8 cellular contexts compared by ENCODE assay signal in genomic region chr1:9688599-9688998, GRCh38. TPM values are rescaled to one million over a fixed set of nuclear protein-coding genes. Genes with fewer than 3 reads are reported as not detected.
DNase-seq lines count a peak whose midpoint lies in the region; ATAC-seq and TF ChIP-seq lines count a peak whose summit lies in the region.

No MANE protein-coding gene starts in this region.

- no peak overlapping the region for H2BK120ac ChIP-seq in mesenchymal stem cell (ENCODE audit: low read depth, low read length)

- DNase-seq in heart right ventricle = no peak
- no peak for DNase-seq in Right ventricle myocardium inferior (ENCODE audit: missing footprints)
- DNase-seq in astrocyte of the spinal cord (ENCODE audit: low read depth, low spot score) = no peak
- DNase-seq in mesenchymal stem cell = no peak
- DNase-seq in stimulated activated CD4-positive, alpha-beta T cell treated with anti-CD3 and anti-CD28 coated beads, Interleukin-2, amount 100 ng/mL, for 48 hours = no peak
- no peak for DNase-seq in NCI-H2029 (lab: John Stamatoyannopoulos, UW)

- H3K9me3 ChIP-seq in heart right ventricle (no peaks in the 10 kb centered on the region), mesenchymal stem cell (ENCODE audit: control insufficient read depth, low read length) (no peaks in the 10 kb centered on the region)

- 50% methylated on average over 14 of the region's 14 CpGs for WGBS in heart right ventricle, 2 donors
- 63% methylated on average over 7 of the region's 14 CpGs for WGBS in mesenchymal stem cell
- WGBS in urinary bladder = 57% methylated on average over 14 of the region's 14 CpGs

- H3K36me3 ChIP-seq in heart right ventricle = peaks cover 0 to 18% (median 0%) of the 10 kb centered on the region in 9 donors
- peaks cover 0 to 7% of the 10 kb centered on the region in 2 experiments for H3K36me3 ChIP-seq in mesenchymal stem cell (ENCODE audit: control insufficient read depth in 1 of 2, insufficient read depth in 2 of 2, low read depth in 1 of 2, low read length in 2 of 2)
- H3K36me3 ChIP-seq in urinary bladder (ENCODE audit: insufficient read depth) = no peaks in the 10 kb centered on the region

- in situ Hi-C loops in astrocyte of the spinal cord (cut with HindIII; ENCODE audit: low sequenced_read_pairs) = no loop called here

- H2BK15ac ChIP-seq in mesenchymal stem cell (ENCODE audit: low read depth, poor library complexity, severe bottlenecking) = no peak overlapping the region

- no peak overlapping the region for H2AFZ ChIP-seq in mesenchymal stem cell (ENCODE audit: low read depth, low read length)

- H3K4me1 ChIP-seq in heart right ventricle (peaks cover 5 to 73% (median 35%) of the 10 kb centered on the region in 9 donors), mesenchymal stem cell (ENCODE audit: control insufficient read depth, insufficient read depth, low read depth, low read length) (peaks cover 28% of the 10 kb centered on the region), urinary bladder (ENCODE audit: insufficient read depth) (peaks cover 2% of the 10 kb centered on the region)

- H2AK5ac ChIP-seq in mesenchymal stem cell (ENCODE audit: low read length, severe bottlenecking) = no peak overlapping the region

- H3K23ac ChIP-seq in mesenchymal stem cell (ENCODE audit: low read length in 2 of 2) = no peak overlapping the region

- no peaks in the 10 kb centered on the region for H3K27me3 ChIP-seq in heart right ventricle
- H3K27me3 ChIP-seq in mesenchymal stem cell (ENCODE audit: control insufficient read depth in 1 of 2, insufficient read depth in 1 of 2, low read length in 2 of 2) = no peaks in the 10 kb centered on the region

- H3K4ac ChIP-seq in mesenchymal stem cell (ENCODE audit: low read depth in 1 of 2, low read length in 2 of 2) = no peak overlapping the region

- peak overlapping the region; percentile 58 for H3K9ac ChIP-seq in mesenchymal stem cell (ENCODE audit: low read length)

- TF ChIP-seq CTCF in heart right ventricle (IDR thresholded peaks at IDR 0.05) (no peak), astrocyte of the spinal cord (IDR thresholded peaks at IDR 0.05; ENCODE audit: low read depth, low read length) (no peak)

- peak overlapping the region; percentile 47 to 82 (median 68) for H3K4me3 ChIP-seq in heart right ventricle
- H3K4me3 ChIP-seq in astrocyte of the spinal cord (ENCODE audit: low read depth, low read length) = peak overlapping the region; percentile 51
- peak overlapping the region; percentile 56 to 77 for H3K4me3 ChIP-seq in mesenchymal stem cell (ENCODE audit: insufficient read depth in 1 of 2, low read depth in 1 of 2, low read length in 2 of 2)
- H3K4me3 ChIP-seq in urinary bladder (ENCODE audit: low read depth, low read length) = peak overlapping the region; percentile 90

- ATAC-seq in heart right ventricle = no peak
- no peak for ATAC-seq in Right ventricle myocardium inferior
- ATAC-seq in HG03457 (IDR thresholded peaks at IDR 0.05; ENCODE audit: unreplicated experiment) = no peak

- no peak overlapping the region for H2BK12ac ChIP-seq in mesenchymal stem cell (ENCODE audit: low read length in 2 of 2)

- no peak overlapping the region for H3K14ac ChIP-seq in mesenchymal stem cell (ENCODE audit: low read length in 2 of 2)

- intact Hi-C loops in heart right ventricle (cut with DNase I) = loop anchor here in 1 of 10 donors (10.0 kb wide), 1 partner anchor 64 kb away; no protein-coding TSS in a partner anchor
- intact Hi-C loops in Right ventricle myocardium inferior (cut with DNase I) = no loop called here

- H3K79me1 ChIP-seq in mesenchymal stem cell (replicated peaks; ENCODE audit: low read length, poor library complexity, severe bottlenecking) = peaks cover 4% of the 10 kb centered on the region

- H3K4me2 ChIP-seq in mesenchymal stem cell (ENCODE audit: low read length, poor library complexity, severe bottlenecking) = peak overlapping the region; percentile 93

- H3K27ac ChIP-seq in heart right ventricle = peak overlapping the region in 1 of 10 donors; percentile 62
- peak overlapping the region; percentile 93 for H3K27ac ChIP-seq in mesenchymal stem cell (ENCODE audit: low read length, poor library complexity, severe bottlenecking)
- no peak overlapping the region for H3K27ac ChIP-seq in urinary bladder (ENCODE audit: low read depth)

- H4K91ac ChIP-seq in mesenchymal stem cell (ENCODE audit: low read length) = no peak overlapping the region

- H2BK5ac ChIP-seq in mesenchymal stem cell (ENCODE audit: low read depth, low read length, poor library complexity, severe bottlenecking) = no peak overlapping the region

- H3K18ac ChIP-seq in mesenchymal stem cell (ENCODE audit: low read depth in 1 of 2, low read length in 2 of 2) = no peak overlapping the region

- no peak overlapping the region for H4K8ac ChIP-seq in mesenchymal stem cell (ENCODE audit: low read length)

RNA-seq across cellular contexts. Expression of gene PIK3CD, which starts 37.1 kb away (rescaled TPM):
- 10 to 100 TPM in 1 of 10 donors, 1 to 10 TPM in 9; 1.9 to 12.1 (median 3.0) TPM for total RNA-seq in heart right ventricle
- polyA plus RNA-seq in heart right ventricle = 1 to 10 TPM; 1.0 to 2.7 TPM
- 4.1 TPM for total RNA-seq in Right ventricle myocardium inferior
- polyA plus RNA-seq in mesenchymal stem cell (2013, experiment 1 of 2) = 3.0 TPM
- 2.7 TPM for polyA plus RNA-seq in mesenchymal stem cell (2013, experiment 2 of 2)
- 3.8 TPM for total RNA-seq in urinary bladder
- polyA plus RNA-seq in urinary bladder = 5.5 TPM
